ENCODE assay signal across 1 cellular context in genomic region chr14:48563465-48563864, GRCh38.
TF ChIP-seq lines count a peak whose summit lies in the region.

No MANE protein-coding gene starts in this region.

TF ChIP-seq in HCT116, 20 proteins besides CTCF, POLR2A, EP300 and RAD21 (continued from another document):
- TF ChIP-seq REST (IDR thresholded peaks at IDR 0.05; ENCODE audit: low read depth) = no peak
- TF ChIP-seq, protein P1, sequence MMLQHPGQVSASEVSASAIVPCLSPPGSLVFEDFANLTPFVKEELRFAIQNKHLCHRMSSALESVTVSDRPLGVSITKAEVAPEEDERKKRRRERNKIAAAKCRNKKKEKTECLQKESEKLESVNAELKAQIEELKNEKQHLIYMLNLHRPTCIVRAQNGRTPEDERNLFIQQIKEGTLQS (IDR thresholded peaks at IDR 0.05) = no peak
- TF ChIP-seq TCF7L2 (IDR thresholded peaks at IDR 0.05; ENCODE audit: borderline replicate concordance, extremely low read depth, insufficient read depth, insufficient read length) = peak; percentile 9
- TF ChIP-seq POLR2AphosphoS5 (IDR thresholded peaks at IDR 0.05; ENCODE audit: low read depth, low read length) = 0 out of 2 replicates have a peak, but pooled peaks have one; percentile 22
- TF ChIP-seq EZH2phosphoT487 (IDR thresholded peaks at IDR 0.05; ENCODE audit: borderline replicate concordance) = no peak
- TF ChIP-seq CBX3 (IDR thresholded peaks at IDR 0.05; ENCODE audit: low read depth) = 0 out of 2 replicates have a peak, but pooled peaks have one; percentile 58
- TF ChIP-seq CEBPB (IDR thresholded peaks at IDR 0.05; ENCODE audit: low read depth) = no peak; the same call in 1 of the 2 replicates
- TF ChIP-seq ELF1 (IDR thresholded peaks at IDR 0.05; ENCODE audit: borderline replicate concordance, low read depth) = no peak
- TF ChIP-seq YY1 (IDR thresholded peaks at IDR 0.05; ENCODE audit: extremely low read depth, insufficient replicate concordance, low read depth, low read length) = no peak
- no peak for TF ChIP-seq ZNF274 (IDR thresholded peaks at IDR 0.05; ENCODE audit: low read depth, low read length)
- TF ChIP-seq EGR1 (IDR thresholded peaks at IDR 0.05; ENCODE audit: low read depth) = no peak
- peak; percentile 84 for TF ChIP-seq JUND (IDR thresholded peaks at IDR 0.05)
- no peak for TF ChIP-seq EZH2 (IDR thresholded peaks at IDR 0.05)
- peak; percentile 38 for TF ChIP-seq MAX (IDR thresholded peaks at IDR 0.05)
- TF ChIP-seq FOSL1 (IDR thresholded peaks at IDR 0.05; ENCODE audit: low read depth) = peak; percentile 93
